In the genomic region with DNA sequence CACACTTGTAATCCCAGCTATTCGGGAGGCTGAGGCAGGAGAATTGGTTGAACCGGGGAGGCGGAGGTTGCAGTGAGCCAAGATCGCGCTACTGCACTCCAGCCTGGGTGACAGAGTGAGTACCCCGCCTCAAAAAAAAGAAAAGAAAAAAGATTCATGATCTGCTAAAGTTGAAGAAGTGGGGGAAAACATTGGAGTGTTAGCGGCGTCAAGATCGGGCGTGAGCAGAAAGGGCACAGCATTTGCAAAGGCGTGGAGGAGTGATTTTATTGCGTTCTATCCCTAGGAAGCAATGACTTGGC, we compare ENCODE assay signal across 8 cellular contexts. TPM values are rescaled to one million over a fixed set of nuclear protein-coding genes. Genes with fewer than 3 reads are reported as not detected.
A peak's percentile ranks its signal among the peaks of the same experiment; 100 is the strongest.
DNase-seq lines count a peak whose midpoint lies in the region; ATAC-seq, FAIRE-seq and TF ChIP-seq lines count a peak whose summit lies in the region.

No MANE protein-coding gene starts in this region.

- DNase-seq in A549 (ENCODE audit: low read depth in 1 of 2, low spot score in 1 of 2) (no peak), HFFc6 (no peak), breast epithelium (ENCODE audit: low spot score in 2 of 2) (no peak), SKM-1 treated with dmso at 0.1 percent for 144 hours (lab: John Stamatoyannopoulos, UW; ENCODE audit: unreplicated experiment) (no peak), hepatic stellate cell (ENCODE audit: low spot score) (no peak), GM19240 (ENCODE audit: insufficient read length, low spot score) (no peak)

- H3K9me3 Mint-ChIP-seq in HFFc6: no peaks in the 10 kb centered on the region

- H3K27ac ChIP-seq in A549 (peak overlapping the region in 1 of 2 experiments; percentile 63; a peak in 2 of 6 replicates), breast epithelium (no peak overlapping the region), muscle layer of colon (ENCODE audit: low read depth, low read length) (peak overlapping the region; percentile 21)

- H3K4me3 ChIP-seq in A549 (no peak overlapping the region), breast epithelium (peak overlapping the region in 2 of 3 donors; percentile 24 to 57), muscle layer of colon (ENCODE audit: low read depth in 1 of 2, low read length in 2 of 2) (peak overlapping the region in 1 of 2 donors; percentile 27)

- no peak for TF ChIP-seq POLR2A in A549 (IDR thresholded peaks at IDR 0.05; ENCODE audit: low read length)
- no peak for TF ChIP-seq POLR2A in breast epithelium (IDR thresholded peaks at IDR 0.05)

- H3K9ac ChIP-seq in muscle layer of colon (ENCODE audit: low read length): no peak overlapping the region

- intact Hi-C loops in breast epithelium (cut with DNase I; ENCODE audit: low total_unique reads): loop anchor here (5.0 to 10.0 kb wide), 2 partner anchors 48 to 145 kb away; no protein-coding TSS in a partner anchor

- H3K36me3 Mint-ChIP-seq in HFFc6 (ENCODE audit: low read depth): no peaks in the 10 kb centered on the region; the same call in 1 of the 2 replicates

- H3K4me2 ChIP-seq in A549: peak overlapping the region; percentile 32; the same call in 2 of the 3 replicates

- H3K27me3 ChIP-seq in breast epithelium: no peaks in the 10 kb centered on the region
- no peaks in the 10 kb centered on the region for H3K27me3 ChIP-seq in muscle layer of colon (ENCODE audit: control insufficient read depth in 1 of 2, insufficient read depth in 2 of 2, low read length in 2 of 2)

- TF ChIP-seq EP300 in A549 (IDR thresholded peaks at IDR 0.05): no peak

- no peak for TF ChIP-seq CTCF in A549 (IDR thresholded peaks at IDR 0.05)
- TF ChIP-seq CTCF in HFFc6 (IDR thresholded peaks at IDR 0.05): no peak
- no peak for TF ChIP-seq CTCF in breast epithelium (IDR thresholded peaks at IDR 0.05)

- POLR2A ChIA-PET in A549 (lab: Yijun Ruan, JAX): interaction anchor here (0.5 to 2.1 kb wide), 8 partner anchors 11 to 119 kb away, joined by 3 to 23 read pairs (median 4); partner anchors contain the start of genes QTRT1 and TMED1

- H3K9me3 ChIP-seq in A549 (no peaks in the 10 kb centered on the region), breast epithelium (no peaks in the 10 kb centered on the region), muscle layer of colon (ENCODE audit: low read length) (no peaks in the 10 kb centered on the region)

- peaks cover 16% of the 10 kb centered on the region for H3K4me1 Mint-ChIP-seq in HFFc6 (ENCODE audit: low read depth)

- ATAC-seq in A549 (no peak), GM18498 (IDR thresholded peaks at IDR 0.05; ENCODE audit: unreplicated experiment) (no peak)

- CTCF ChIA-PET in A549 (lab: Yijun Ruan, JAX): interaction anchor here (0.8 to 7.6 kb wide), 28 partner anchors 9 to 337 kb away, joined by 3 to 90 read pairs (median 5); partner anchors contain the start of genes QTRT1, TMED1 and TYK2

- H3K4me3 Mint-ChIP-seq in HFFc6: peak overlapping the region; percentile 82

- H3K36me3 ChIP-seq in breast epithelium (no peaks in the 10 kb centered on the region), muscle layer of colon (ENCODE audit: insufficient read depth, low read length) (peaks cover 12% of the 10 kb centered on the region)

- FAIRE-seq in A549 (lab: Jason Lieb, UNC): no peak

- peaks cover 11% of the 10 kb centered on the region; the same call in 2 of the 3 replicates for H3K4me1 ChIP-seq in A549
- no peaks in the 10 kb centered on the region for H3K4me1 ChIP-seq in breast epithelium
- peaks cover 25% of the 10 kb centered on the region for H3K4me1 ChIP-seq in muscle layer of colon (ENCODE audit: insufficient read depth, low read length)

- no peak for TF ChIP-seq RAD21 in A549 (conservative IDR thresholded peaks at IDR 0.05 in 1 of 2, IDR thresholded peaks at IDR 0.05 in 1 of 2)

- H3K27ac Mint-ChIP-seq in HFFc6: peak overlapping the region; percentile 59; the same call in 1 of the 2 replicates

- WGBS in A549 (ENCODE audit: missing lambda C conversion rate): 50% methylated on average over 12 of the region's 12 CpGs

- no peaks in the 10 kb centered on the region; the same call in 1 of the 2 replicates for H3K27me3 Mint-ChIP-seq in HFFc6 (ENCODE audit: insufficient read depth)

TF ChIP-seq in A549, 52 proteins besides CTCF, POLR2A, EP300 and RAD21:
- TF ChIP-seq HEYL (CRISPR knock-in tag; IDR thresholded peaks at IDR 0.05): no peak
- no peak for TF ChIP-seq NPAS2 (CRISPR knock-in tag; IDR thresholded peaks at IDR 0.05; ENCODE audit: borderline replicate concordance)
- TF ChIP-seq USF2 (IDR thresholded peaks at IDR 0.05): no peak
- TF ChIP-seq TP53 (CRISPR knock-in tag; IDR thresholded peaks at IDR 0.05): no peak
- no peak for TF ChIP-seq ZC3H11A (IDR thresholded peaks at IDR 0.05)
- no peak for TF ChIP-seq FOSB (CRISPR knock-in tag; IDR thresholded peaks at IDR 0.05)
- no peak for TF ChIP-seq RFX5 (IDR thresholded peaks at IDR 0.05)
- TF ChIP-seq SREBF2 (IDR thresholded peaks at IDR 0.05): no peak
- TF ChIP-seq HOXA7 (CRISPR knock-in tag; IDR thresholded peaks at IDR 0.05): no peak
- no peak for TF ChIP-seq PHF8 (IDR thresholded peaks at IDR 0.05; ENCODE audit: borderline replicate concordance, low read depth)
- TF ChIP-seq JUNB (IDR thresholded peaks at IDR 0.05): no peak
- no peak for TF ChIP-seq BHLHE40 (IDR thresholded peaks at IDR 0.05; ENCODE audit: low read depth, low read length)

RNA-seq across cellular contexts. Expression of gene DNM2, which starts 0.9 kb away (rescaled TPM):
- 32.9 and 52.4 TPM in 2 replicates for polyA plus RNA-seq in A549 (2011; rRNA removed)
- 32.5 and 44.3 TPM in 2 replicates for polyA plus RNA-seq in A549 (2012; cell fraction: cytosol; rRNA removed)
- 83.5 and 91.5 TPM in 2 replicates for polyA plus RNA-seq in A549 (2012; cell fraction: nucleus; rRNA removed)
- polyA plus RNA-seq in A549 (2017; fragmentation: RNase III; extraction: RNeasy Plus Mini Kit Qiagen cat#74134 plus additional on column Dnase treatment): 55.8 to 58.5 TPM (median 57.3 TPM) in 3 replicates
- polyA minus RNA-seq in A549 (2011; rRNA and poly(A)+ RNA removed): 128 and 145 TPM in 2 replicates
- 100 to 1,000 TPM in 1 of 6 experiments, 10 to 100 TPM in 5; 91.5 to 122 (median 99.5) TPM for total RNA-seq in HFFc6 (2021; fragmentation: NEBNext Ultra II Directional; extraction: Animal tissue kit (Norgen Biotek cat#: 25700))
- 10 to 100 TPM; 83.1 to 98.6 (median 84.5) TPM for total RNA-seq in breast epithelium

RNA-seq across cellular contexts. Expression of gene QTRT1, which starts 15.8 kb away (rescaled TPM):
- polyA plus RNA-seq in A549 (2011; rRNA removed) (23.6 and 24.3 TPM in 2 replicates), A549 (2017; fragmentation: RNase III; extraction: RNeasy Plus Mini Kit Qiagen cat#74134 plus additional on column Dnase treatment) (42.2 to 47.6 TPM (median 42.5 TPM) in 3 replicates)
- polyA plus RNA-seq in A549 (2012; cell fraction: cytosol; rRNA removed): 77.6 and 81.1 TPM in 2 replicates
- polyA plus RNA-seq in A549 (2012; cell fraction: nucleus; rRNA removed): 264 and 338 TPM in 2 replicates
- 7.8 and 16.5 TPM in 2 replicates for polyA minus RNA-seq in A549 (2011; rRNA and poly(A)+ RNA removed)
- 10 to 100 TPM; 28.6 to 36.8 (median 35.0) TPM for total RNA-seq in HFFc6 (2021; fragmentation: NEBNext Ultra II Directional; extraction: Animal tissue kit (Norgen Biotek cat#: 25700))
- 10 to 100 TPM; 29.0 to 47.5 (median 31.2) TPM for total RNA-seq in breast epithelium
